ENCODE assay signal across 8 cellular contexts in genomic region chr18:77055429-77056310, GRCh38.
DNase-seq lines count a peak whose midpoint lies in the region; ATAC-seq and TF ChIP-seq lines count a peak whose summit lies in the region.

No MANE protein-coding gene starts in this region.

- H3K36me3 Mint-ChIP-seq in CD4-positive, CD25-positive, alpha-beta regulatory T cell: peaks cover 21% of the 10 kb centered on the region
- no peaks in the 10 kb centered on the region for H3K36me3 Mint-ChIP-seq in natural killer cell

- TF ChIP-seq CTCF in KMS-11 (conservative IDR thresholded peaks at IDR 0.05; ENCODE audit: low read depth, low read length) (no peak), natural killer cell (IDR thresholded peaks at IDR 0.05) (no peak)

- H3K4me1 ChIP-seq in CD4-positive, CD25-positive, alpha-beta regulatory T cell (ENCODE audit: control insufficient read depth, insufficient read depth, low read length, poor library complexity, severe bottlenecking): peaks cover 77% of the 10 kb centered on the region
- H3K4me1 ChIP-seq in KMS-11 (ENCODE audit: low read depth, poor library complexity, severe bottlenecking): peaks cover 29% of the 10 kb centered on the region

- no peaks in the 10 kb centered on the region for H3K27me3 ChIP-seq in CD4-positive, CD25-positive, alpha-beta regulatory T cell (ENCODE audit: control insufficient read depth, insufficient read depth, low read length)
- H3K27me3 ChIP-seq in KMS-11 (ENCODE audit: insufficient read depth, low read depth): no peaks in the 10 kb centered on the region

- H3K4me3 ChIP-seq in CD4-positive, CD25-positive, alpha-beta regulatory T cell (ENCODE audit: low read depth, low read length): peak overlapping the region; percentile 76
- no peak overlapping the region for H3K4me3 ChIP-seq in KMS-11 (IDR thresholded peaks at IDR 0.05; ENCODE audit: insufficient read depth, low read depth, low read length)

- peak overlapping the region; percentile 24; the same call in 1 of the 2 replicates for H3K4me2 ChIP-seq in KMS-11

- H3K27ac ChIP-seq in CD4-positive, CD25-positive, alpha-beta regulatory T cell (ENCODE audit: insufficient read depth, low read length, poor library complexity, severe bottlenecking): peak overlapping the region; percentile 91
- H3K27ac ChIP-seq in KMS-11 (peak overlapping the region; percentile 31), cingulate gyrus (ENCODE audit: low read depth, low read length) (peak overlapping the region; percentile 92)

- DNase-seq in CD4-positive, CD25-positive, alpha-beta regulatory T cell: peak in 1 of 3 donors; percentile 35
- DNase-seq in natural killer cell (peak; percentile 39), NCI-H1436 treated with DMSO at 0.1 percent for 48 hours (lab: John Stamatoyannopoulos, UW) (no peak), NCI-H2227 (lab: John Stamatoyannopoulos, UW; ENCODE audit: unreplicated experiment) (no peak), cerebellar cortex (ENCODE audit: low spot score) (no peak)
- no peak for DNase-seq in activated CD4-positive, CD25-positive, alpha-beta regulatory T cell treated with anti-CD3 and anti-CD28 coated beads, Interleukin-2, amount 50 U/mL, for 72 hours

- peaks cover 19 to 81% (median 50%) of the 10 kb centered on the region in 4 donors for H3K4me1 Mint-ChIP-seq in CD4-positive, CD25-positive, alpha-beta regulatory T cell
- H3K4me1 Mint-ChIP-seq in natural killer cell: peaks cover 82% of the 10 kb centered on the region in 2 donors

- H2AFZ ChIP-seq in KMS-11 (ENCODE audit: low read depth): peak overlapping the region; percentile 5; the same call in 1 of the 2 replicates

- intact Hi-C loops in natural killer cell (cut with micrococcal nuclease): loop anchor here (1.0 to 5.0 kb wide), 4 partner anchors 10 to 55 kb away; no protein-coding TSS in a partner anchor

- H3K9me3 ChIP-seq in CD4-positive, CD25-positive, alpha-beta regulatory T cell (ENCODE audit: control insufficient read depth in 2 of 2, low read length in 2 of 2): no peaks in the 10 kb centered on the region

- no peak overlapping the region for H3K9ac ChIP-seq in KMS-11

- H3K27ac Mint-ChIP-seq in CD4-positive, CD25-positive, alpha-beta regulatory T cell: peak overlapping the region; percentile 90 to 98 (median 97)
- H3K27ac Mint-ChIP-seq in natural killer cell: peak overlapping the region; percentile 87 to 98

- H3K9me3 Mint-ChIP-seq in CD4-positive, CD25-positive, alpha-beta regulatory T cell: no peaks in the 10 kb centered on the region
- no peaks in the 10 kb centered on the region for H3K9me3 Mint-ChIP-seq in natural killer cell

- no peaks in the 10 kb centered on the region for H3K79me2 ChIP-seq in KMS-11 (ENCODE audit: insufficient read depth, low read depth)

- no peaks in the 10 kb centered on the region for H4K20me1 ChIP-seq in KMS-11 (ENCODE audit: insufficient read depth)

- peaks cover 11% of the 10 kb centered on the region for H3K36me3 ChIP-seq in CD4-positive, CD25-positive, alpha-beta regulatory T cell (ENCODE audit: control insufficient read depth, insufficient read depth, low read length)
- H3K36me3 ChIP-seq in KMS-11 (ENCODE audit: insufficient read depth): no peaks in the 10 kb centered on the region

- no peaks in the 10 kb centered on the region for H3K27me3 Mint-ChIP-seq in CD4-positive, CD25-positive, alpha-beta regulatory T cell
- H3K27me3 Mint-ChIP-seq in natural killer cell (ENCODE audit: low read depth in 2 of 2): no peaks in the 10 kb centered on the region

- ATAC-seq in CD4-positive, CD25-positive, alpha-beta regulatory T cell (ENCODE audit: low read depth in 2 of 2): no peak
- ATAC-seq in natural killer cell: peak in 1 of 3 donors; percentile 14

- H3K4me3 Mint-ChIP-seq in CD4-positive, CD25-positive, alpha-beta regulatory T cell: peak overlapping the region; percentile 65 to 88 (median 85)
- peak overlapping the region; percentile 79 for H3K4me3 Mint-ChIP-seq in natural killer cell

Comparison
In these comparisons a context has a peak if more than half of its experiments do, and no peak if none do; other contexts are left out.
1. H3K27ac ChIP-seq: peak in every context shown above with its lines; median percentile 92 in cingulate gyrus; 91 in CD4-positive, CD25-positive, alpha-beta regulatory T cell; 31 in KMS-11.